Comparison of ENCODE assay signal across 22 cellular contexts in the genomic region with DNA sequence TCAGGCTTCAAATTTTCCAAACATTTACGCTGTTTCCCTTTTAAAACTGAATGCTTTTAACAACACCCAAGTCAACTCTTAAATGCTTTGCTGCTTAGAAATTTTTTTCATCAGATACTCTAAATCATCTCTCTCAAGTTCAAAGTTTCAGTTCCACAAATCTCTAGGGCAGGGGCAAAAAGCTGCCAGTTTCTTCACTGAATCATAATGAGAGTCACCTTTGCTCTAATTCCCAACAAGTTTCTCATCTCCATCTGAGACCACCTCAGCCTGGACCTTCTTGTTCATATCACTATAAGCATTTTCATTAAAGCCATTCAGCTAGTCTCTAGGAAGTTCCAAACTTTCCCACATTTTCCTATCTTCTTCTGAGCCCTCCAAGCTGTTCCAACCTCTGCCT.
"Had no signal": no experiment of that assay in that cellular context is flagged by ENCODE, and none has a peak within 500 bp of the region (broad histone marks: within the 10 kb centered on the region; RNA-seq: fewer than 3 reads in every experiment).

No MANE protein-coding gene starts in this region.

- DNase-seq: activated CD4-positive, alpha-beta T cell treated with anti-CD3 and anti-CD28 coated beads for 4 hours; activated CD8-positive, alpha-beta memory T cell treated with anti-CD3 and anti-CD28 coated beads, Interleukin-2, amount 50 U/mL, for 4 hours; activated CD8-positive, alpha-beta T cell treated with anti-CD3 and anti-CD28 coated beads for 36 hours; activated gamma-delta T cell treated with Interleukin-2 at 50 U/mL for 16 hours; activated naive CD4-positive, alpha-beta T cell treated with anti-CD3 and anti-CD28 coated beads, Interleukin-2, amount 10 ng/mL, durations not matched to agents 7 days and 5 days; activated naive CD8-positive, alpha-beta T cell treated with anti-CD3 and anti-CD28 coated beads for 36 hours; activated T-cell treated with anti-CD3 and anti-CD28 coated beads, Interleukin-2, amount 50 U/mL, for 72 hours; brain microvascular endothelial cell; KG1; NCI-H1105 treated with DMSO at 0.1 percent for 48 hours; NCI-H146; NCI-H187 treated with DMSO at 0.1 percent for 48 hours; NCI-H2081 treated with DMSO at 0.1 percent for 48 hours; NCI-H446; NCI-H524; SJCRH30; SK-N-SH; T-helper 1 cell; WERI-Rb-1 had no signal

- ATAC-seq: activated CD8-positive, alpha-beta T cell treated with anti-CD3 and anti-CD28 coated beads for 36 hours; activated T-cell treated with anti-CD3 and anti-CD28 coated beads, Interleukin-2, amount 50 U/mL, for 72 hours; Right ventricle myocardium inferior had no signal

- H3K27ac ChIP-seq: brain microvascular endothelial cell, cardiac muscle cell, coronary artery, SJCRH30, WERI-Rb-1 had no signal
